ENCODE assay signal across 29 cellular contexts in the genomic region with DNA sequence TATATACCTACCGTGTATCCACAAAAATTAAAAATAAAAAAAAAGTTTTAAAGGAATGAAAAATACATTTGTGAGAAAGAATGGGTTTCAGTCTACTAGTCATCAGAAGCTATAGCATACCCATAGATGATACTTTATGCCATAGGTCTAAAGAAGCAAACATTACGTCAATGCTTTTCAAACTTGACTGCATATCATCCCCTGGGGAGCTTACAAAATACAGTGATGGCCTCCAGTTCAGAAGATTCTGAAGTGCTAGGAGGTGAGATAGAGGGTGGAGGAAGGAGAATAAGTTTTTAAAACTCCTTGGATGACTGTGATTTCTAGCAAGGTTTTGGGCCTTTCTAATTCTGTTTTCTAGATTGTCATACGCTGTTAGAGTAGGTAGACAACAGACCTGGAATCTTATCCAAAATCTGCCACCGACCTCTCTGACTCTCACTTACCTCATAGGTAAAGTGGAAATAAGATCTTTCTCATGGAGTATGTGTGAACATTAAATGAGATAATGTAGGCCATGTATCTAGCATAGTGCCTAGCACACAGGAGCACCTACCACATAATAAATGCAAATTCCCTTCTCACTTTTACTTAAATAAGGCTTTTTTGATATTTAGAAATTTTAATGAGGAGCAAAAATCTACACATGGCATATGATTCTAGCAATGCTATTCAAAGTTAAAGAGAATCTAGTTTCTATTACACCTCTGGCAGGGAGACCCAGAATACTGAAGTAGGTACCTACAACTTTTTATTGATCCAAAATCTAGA.
"Had no signal": no experiment of that assay in that cellular context is flagged by ENCODE, and none has a peak within 500 bp of the region (broad histone marks: within the 10 kb centered on the region; RNA-seq: fewer than 3 reads in every experiment).

No MANE protein-coding gene starts in this region.

- ATAC-seq: activated CD8-positive, alpha-beta memory T cell treated with anti-CD3 and anti-CD28 coated beads, Interleukin-2, amount 10 ng/mL, durations not matched to agents 7 days and 5 days; activated naive CD4-positive, alpha-beta T cell treated with anti-CD3 and anti-CD28 coated beads, Interleukin-2, amount 50 U/mL, for 72 hours; Panc1 had no signal

- DNase-seq: activated CD4-positive, alpha-beta memory T cell treated with anti-CD3 and anti-CD28 coated beads, Interleukin-2, amount 10 ng/mL, durations not matched to agents 7 days and 5 days; activated CD4-positive, alpha-beta T cell treated with anti-CD3 and anti-CD28 coated beads for 1 hour; activated CD4-positive, alpha-beta T cell treated with anti-CD3 and anti-CD28 coated beads for 48 hours; activated CD4-positive, CD25-positive, alpha-beta regulatory T cell; activated CD8-positive, alpha-beta memory T cell treated with anti-CD3 and anti-CD28 coated beads for 24 hours; activated CD8-positive, alpha-beta memory T cell treated with anti-CD3 and anti-CD28 coated beads, Interleukin-2, amount 10 ng/mL, durations not matched to agents 7 days and 5 days; activated CD8-positive, alpha-beta memory T cell treated with anti-CD3 and anti-CD28 coated beads, Interleukin-2, amount 50 U/mL, for 48 hours; activated gamma-delta T cell; activated naive CD4-positive, alpha-beta T cell treated with anti-CD3 and anti-CD28 coated beads for 36 hours; anterior cingulate cortex; central memory CD4-positive, alpha-beta T cell; NCI-H1048; NCI-H1105 treated with DMSO at 0.1 percent for 48 hours; NCI-H1436; NCI-H1694; NCI-H1930; NCI-H2081 treated with DMSO at 0.1 percent for 48 hours; NCI-H345; NCI-H524 treated with DMSO at 0.1 percent for 48 hours; SHP77 treated with DMSO at 0.1 percent for 48 hours; SK-N-SH had no signal

- H3K4me1 Mint-ChIP-seq: brain had no signal

- FAIRE-seq: bronchial epithelial cell had no signal

- H3K27me3 Mint-ChIP-seq: activated CD4-positive, alpha-beta memory T cell treated with anti-CD3 and anti-CD28 coated beads, Interleukin-2, amount 10 ng/mL, durations not matched to agents 7 days and 5 days; activated CD8-positive, alpha-beta memory T cell treated with anti-CD3 and anti-CD28 coated beads, Interleukin-2, amount 10 ng/mL, durations not matched to agents 7 days and 5 days; brain had no signal

- H3K27ac ChIP-seq: SJSA1 had no signal

- H3K4me2 ChIP-seq: SK-N-SH had no signal

- H3K9ac ChIP-seq: SK-N-SH had no signal

- H3K4me3 ChIP-seq: SJSA1 had no signal

- H3K4me3 Mint-ChIP-seq: activated CD4-positive, alpha-beta memory T cell treated with anti-CD3 and anti-CD28 coated beads, Interleukin-2, amount 10 ng/mL, durations not matched to agents 7 days and 5 days; activated CD8-positive, alpha-beta memory T cell treated with anti-CD3 and anti-CD28 coated beads, Interleukin-2, amount 10 ng/mL, durations not matched to agents 7 days and 5 days; activated naive CD4-positive, alpha-beta T cell treated with anti-CD3 and anti-CD28 coated beads for 36 hours; brain; T-helper 1 cell treated with Interleukin-12 subunit alpha and Interleukin-12 subunit beta and Interleukin-4 antibody, amounts not matched to agents 30 μg/mL and 1 μg/mL, for 36 hours; T-helper 2 cell treated with Interferon-gamma antibody and Interleukin-4, amounts not matched to agents 5 μg/mL and 100 μg/mL, for 36 hours had no signal

- H3K27ac Mint-ChIP-seq: activated CD4-positive, alpha-beta memory T cell treated with anti-CD3 and anti-CD28 coated beads, Interleukin-2, amount 10 ng/mL, durations not matched to agents 7 days and 5 days; activated CD8-positive, alpha-beta memory T cell treated with anti-CD3 and anti-CD28 coated beads, Interleukin-2, amount 10 ng/mL, durations not matched to agents 7 days and 5 days; activated naive CD4-positive, alpha-beta T cell treated with anti-CD3 and anti-CD28 coated beads for 36 hours; activated naive CD4-positive, alpha-beta T cell treated with anti-CD3 and anti-CD28 coated beads, Interleukin-2, amount 50 U/mL, for 72 hours; activated T-helper 2 cell treated with anti-CD3 and anti-CD28 coated beads, Interferon-gamma antibody, Interleukin-2, Interleukin-4, amounts not matched to agents 10 μg/mL and 5 μg/mL and 100 μg/mL, durations not matched to agents 14 hours and 24 hours and 36 hours; brain; T-helper 1 cell treated with Interleukin-12 subunit alpha and Interleukin-12 subunit beta and Interleukin-4 antibody, amounts not matched to agents 30 μg/mL and 1 μg/mL, for 36 hours; T-helper 2 cell treated with Interferon-gamma antibody and Interleukin-4, amounts not matched to agents 5 μg/mL and 100 μg/mL, for 36 hours had no signal

- H3K27me3 ChIP-seq: SJSA1 had no signal

- H3K9me3 ChIP-seq: SJSA1, SK-N-SH had no signal

- H3K9me3 Mint-ChIP-seq: activated CD4-positive, alpha-beta memory T cell treated with anti-CD3 and anti-CD28 coated beads, Interleukin-2, amount 10 ng/mL, durations not matched to agents 7 days and 5 days; activated naive CD4-positive, alpha-beta T cell treated with anti-CD3 and anti-CD28 coated beads for 36 hours; activated naive CD4-positive, alpha-beta T cell treated with anti-CD3 and anti-CD28 coated beads, Interleukin-2, amount 50 U/mL, for 72 hours; activated T-helper 2 cell treated with anti-CD3 and anti-CD28 coated beads, Interferon-gamma antibody, Interleukin-2, Interleukin-4, amounts not matched to agents 10 μg/mL and 5 μg/mL and 100 μg/mL, durations not matched to agents 14 hours and 24 hours and 36 hours; brain; T-helper 1 cell treated with Interleukin-12 subunit alpha and Interleukin-12 subunit beta and Interleukin-4 antibody, amounts not matched to agents 30 μg/mL and 1 μg/mL, for 36 hours; T-helper 2 cell treated with Interferon-gamma antibody and Interleukin-4, amounts not matched to agents 5 μg/mL and 100 μg/mL, for 36 hours had no signal

- H3K4me1 ChIP-seq: SJSA1 had no signal
